ENCODE assay signal across 1 cellular context in the genomic region with DNA sequence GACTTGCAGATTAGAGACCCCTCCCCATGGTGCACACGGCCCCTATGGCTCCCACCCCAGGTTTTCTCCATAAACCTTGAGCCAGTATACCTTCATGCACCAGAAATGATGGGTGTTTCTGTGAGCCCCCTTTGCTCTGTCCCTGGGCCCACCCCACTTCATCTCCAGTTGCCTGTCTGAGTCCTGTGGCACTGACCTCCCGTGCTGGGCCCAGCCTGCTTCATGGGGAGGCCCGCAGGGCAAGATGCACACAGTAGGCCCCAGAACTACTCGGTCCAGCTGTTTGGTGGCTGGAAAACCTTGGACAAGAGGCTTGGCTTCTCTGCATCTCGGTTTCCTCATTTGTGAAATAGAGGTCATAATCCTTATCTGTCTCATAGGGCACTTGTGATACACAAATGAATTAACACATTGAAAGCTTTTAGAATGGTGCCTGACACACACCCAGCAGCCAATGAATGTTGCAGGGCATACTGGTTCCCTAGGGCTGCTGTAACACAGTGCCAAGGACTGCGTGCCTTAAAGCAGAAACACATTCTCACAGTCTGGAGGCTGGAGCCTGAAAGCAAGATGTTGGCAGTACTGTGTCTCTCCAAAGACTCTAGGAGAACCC.
TF ChIP-seq lines count a peak whose summit lies in the region.

No MANE protein-coding gene starts in this region.

TF ChIP-seq in IMR-90, 13 proteins besides CTCF, POLR2A, EP300 and RAD21:
- TF ChIP-seq RCOR1 (IDR thresholded peaks at IDR 0.05; ENCODE audit: insufficient replicate concordance, low read length) (no peak), SMC3 (IDR thresholded peaks at IDR 0.05; ENCODE audit: low read depth, low read length) (no peak)
